13 cellular contexts compared by ENCODE assay signal in genomic region chr18:52348209-52348608, GRCh38. TPM values are rescaled to one million over a fixed set of nuclear protein-coding genes. Genes with fewer than 3 reads are reported as not detected.
DNase-seq lines count a peak whose midpoint lies in the region; ATAC-seq and TF ChIP-seq lines count a peak whose summit lies in the region.
"Had no signal": no experiment of that assay in that cellular context is flagged by ENCODE, and none has a peak within 500 bp of the region (broad histone marks: within the 10 kb centered on the region; RNA-seq: fewer than 3 reads in every experiment).

No MANE protein-coding gene starts in this region.

- H3K27me3 Mint-ChIP-seq in brain (peaks cover 7% of the 10 kb centered on the region), progenitor cell of endocrine pancreas (peaks cover 8% of the 10 kb centered on the region)
- H3K27me3 Mint-ChIP-seq in activated CD8-positive, alpha-beta memory T cell treated with anti-CD3 and anti-CD28 coated beads, Interleukin-2, amount 10 ng/mL, durations not matched to agents 7 days and 5 days: no peaks in the 10 kb centered on the region
- H3K27me3 Mint-ChIP-seq: activated CD4-positive, alpha-beta T cell treated with anti-CD3 and anti-CD28 coated beads, Interleukin-2, amount 10 ng/mL, durations not matched to agents 24 days and 14 days had no signal

- no peaks in the 10 kb centered on the region for H3K9me1 ChIP-seq in IMR-90 (ENCODE audit: insufficient read depth, low read length)

- no CpG with 5 or more reads among the region's 3 CpGs for WGBS in IMR-90 (ENCODE audit: extremely low coverage in 2 of 2, insufficient read length in 1 of 2), 2 experiments

- no peaks in the 10 kb centered on the region for H4K20me1 ChIP-seq in IMR-90 (ENCODE audit: insufficient read depth, low read length)

- H3K4me1 ChIP-seq in IMR-90 (ENCODE audit: control insufficient read depth, insufficient read depth, low read length): no peaks in the 10 kb centered on the region
- H3K4me1 ChIP-seq: right atrium auricular region had no signal

- H3K56ac ChIP-seq in IMR-90 (ENCODE audit: extremely low read depth, insufficient read depth, low read length): no peak overlapping the region

- H3K9me3 ChIP-seq in IMR-90 (ENCODE audit: control insufficient read depth, insufficient read depth, low read length) (no peaks in the 10 kb centered on the region), MG63 (no peaks in the 10 kb centered on the region)
- H3K9me3 ChIP-seq: right atrium auricular region had no signal

- no peaks in the 10 kb centered on the region for H3K36me3 ChIP-seq in IMR-90 (ENCODE audit: control insufficient read depth, insufficient read depth, low read length)
- no peaks in the 10 kb centered on the region for H3K36me3 ChIP-seq in MG63
- H3K36me3 ChIP-seq: right atrium auricular region had no signal

- H2BK15ac ChIP-seq in IMR-90 (ENCODE audit: low read depth, low read length): no peak overlapping the region

- dilution Hi-C loops in IMR-90 (cut with HindIII; ENCODE audit: low sequenced_read_pairs, unreplicated experiment): no loop called here

- H3K36me3 Mint-ChIP-seq in brain (peaks cover 9% of the 10 kb centered on the region), progenitor cell of endocrine pancreas (ENCODE audit: insufficient read depth) (no peaks in the 10 kb centered on the region)
- H3K36me3 Mint-ChIP-seq in activated CD8-positive, alpha-beta memory T cell treated with anti-CD3 and anti-CD28 coated beads, Interleukin-2, amount 10 ng/mL, durations not matched to agents 7 days and 5 days: no peaks in the 10 kb centered on the region
- H3K36me3 Mint-ChIP-seq: CD8-positive, alpha-beta T cell had no signal

- no peak overlapping the region for H2BK5ac ChIP-seq in IMR-90 (ENCODE audit: low read depth, low read length, poor library complexity, severe bottlenecking)

- H3K27ac Mint-ChIP-seq in brain: no peak overlapping the region
- no peak overlapping the region for H3K27ac Mint-ChIP-seq in progenitor cell of endocrine pancreas
- H3K27ac Mint-ChIP-seq in activated CD8-positive, alpha-beta memory T cell treated with anti-CD3 and anti-CD28 coated beads, Interleukin-2, amount 10 ng/mL, durations not matched to agents 7 days and 5 days: no peak overlapping the region
- H3K27ac Mint-ChIP-seq: activated CD4-positive, alpha-beta T cell treated with anti-CD3 and anti-CD28 coated beads, Interleukin-2, amount 10 ng/mL, durations not matched to agents 24 days and 14 days; CD8-positive, alpha-beta T cell had no signal

- no peak overlapping the region for H2AK5ac ChIP-seq in IMR-90 (ENCODE audit: low read depth, low read length)

- no peak overlapping the region for H4K5ac ChIP-seq in IMR-90 (ENCODE audit: low read depth, low read length)

- in situ Hi-C loops in IMR-90 (cut with MboI; ENCODE audit: low sequenced_read_pairs): no loop called here

- H3K4me3 ChIP-seq in IMR-90 (ENCODE audit: insufficient read depth, low read depth, low read length): no peak overlapping the region
- no peak overlapping the region for H3K4me3 ChIP-seq in MG63
- H3K4me3 ChIP-seq: right atrium auricular region had no signal

- no peak overlapping the region for H2BK20ac ChIP-seq in IMR-90 (ENCODE audit: low read depth, low read length)

- TF ChIP-seq RAD21 in IMR-90 (IDR thresholded peaks at IDR 0.05; ENCODE audit: low read length): no peak

- no peaks in the 10 kb centered on the region for H3K79me1 ChIP-seq in IMR-90 (ENCODE audit: low read depth in 1 of 2, low read length in 2 of 2)

- no TSS peak for BruUV-seq in IMR-90 (replicated peaks; lab: Mats Ljungman, UMichigan)

- H3K4ac ChIP-seq in IMR-90 (ENCODE audit: low read depth, low read length): no peak overlapping the region

- peak; percentile 23 for DNase-seq in activated CD4-positive, alpha-beta T cell treated with anti-CD3 and anti-CD28 coated beads for 48 hours
- no peak for DNase-seq in activated CD4-positive, alpha-beta T cell treated with anti-CD3 and anti-CD28 coated beads, Interleukin-2, amount 50 U/mL, for 4 hours
- DNase-seq in IMR-90 (no peak), progenitor cell of endocrine pancreas (ENCODE audit: low spot score, unreplicated experiment) (no peak), amygdala (lab: John Stamatoyannopoulos, UW) (no peak), MG63 (no peak)
- no peak for DNase-seq in activated CD8-positive, alpha-beta memory T cell treated with anti-CD3 and anti-CD28 coated beads, Interleukin-2, amount 10 ng/mL, durations not matched to agents 7 days and 5 days
- DNase-seq: activated CD4-positive, alpha-beta T cell treated with anti-CD3 and anti-CD28 coated beads, Interleukin-2, amount 10 ng/mL, durations not matched to agents 24 days and 14 days; CD8-positive, alpha-beta T cell; NCI-H524 treated with DMSO at 0.1 percent for 48 hours had no signal

- H4K91ac ChIP-seq in IMR-90 (ENCODE audit: insufficient read depth, low read depth, low read length): no peak overlapping the region

- H3K4me3 Mint-ChIP-seq in brain (no peak overlapping the region), progenitor cell of endocrine pancreas (ENCODE audit: low read depth) (no peak overlapping the region)
- no peak overlapping the region for H3K4me3 Mint-ChIP-seq in activated CD8-positive, alpha-beta memory T cell treated with anti-CD3 and anti-CD28 coated beads, Interleukin-2, amount 10 ng/mL, durations not matched to agents 7 days and 5 days
- H3K4me3 Mint-ChIP-seq: activated CD4-positive, alpha-beta T cell treated with anti-CD3 and anti-CD28 coated beads, Interleukin-2, amount 10 ng/mL, durations not matched to agents 24 days and 14 days; CD8-positive, alpha-beta T cell had no signal

- TF ChIP-seq CTCF in IMR-90 (conservative IDR thresholded peaks at IDR 0.05; ENCODE audit: low read depth, low read length) (no peak; the same call in 1 of the 2 replicates), brain (conservative IDR thresholded peaks at IDR 0.05) (peak; percentile 17 to 46), progenitor cell of endocrine pancreas (IDR thresholded peaks at IDR 0.05; ENCODE audit: unreplicated experiment) (peak; percentile 51)

- H3K27me3 ChIP-seq in IMR-90 (ENCODE audit: control insufficient read depth, insufficient read depth, low read length) (no peaks in the 10 kb centered on the region), MG63 (no peaks in the 10 kb centered on the region; the same call in 1 of the 2 replicates)
- H3K27me3 ChIP-seq: right atrium auricular region had no signal

- no peak overlapping the region for H3K14ac ChIP-seq in IMR-90 (replicated peaks; ENCODE audit: low read depth, low read length)

- H3K23ac ChIP-seq in IMR-90 (ENCODE audit: low read depth, low read length): no peak overlapping the region

- no peak overlapping the region for H2BK120ac ChIP-seq in IMR-90 (ENCODE audit: low read depth, low read length)

- H3K9me3 Mint-ChIP-seq in brain: no peaks in the 10 kb centered on the region
- peaks cover 5% of the 10 kb centered on the region for H3K9me3 Mint-ChIP-seq in progenitor cell of endocrine pancreas (ENCODE audit: low read depth)
- no peaks in the 10 kb centered on the region for H3K9me3 Mint-ChIP-seq in activated CD8-positive, alpha-beta memory T cell treated with anti-CD3 and anti-CD28 coated beads, Interleukin-2, amount 10 ng/mL, durations not matched to agents 7 days and 5 days (ENCODE audit: low read depth)
- H3K9me3 Mint-ChIP-seq: activated CD4-positive, alpha-beta T cell treated with anti-CD3 and anti-CD28 coated beads, Interleukin-2, amount 10 ng/mL, durations not matched to agents 24 days and 14 days had no signal

- no peak overlapping the region for H2AFZ ChIP-seq in IMR-90 (replicated peaks; ENCODE audit: low read length, poor library complexity)

- intact Hi-C loops in IMR-90 (cut with micrococcal nuclease): no loop called here

- H2AK9ac ChIP-seq in IMR-90 (replicated peaks; ENCODE audit: low read depth, low read length, poor library complexity): no peak overlapping the region

- CTCF ChIA-PET in IMR-90 (lab: Yijun Ruan, JAX): no interaction called here
- CTCF ChIA-PET in activated CD8-positive, alpha-beta memory T cell treated with anti-CD3 and anti-CD28 coated beads, Interleukin-2, amount 10 ng/mL, durations not matched to agents 7 days and 5 days (lab: Charles Lee): no interaction called here

- no peak overlapping the region for H3K18ac ChIP-seq in IMR-90 (ENCODE audit: low read depth, low read length)

- TF ChIP-seq POLR2A in IMR-90 (IDR thresholded peaks at IDR 0.05; ENCODE audit: low read depth, low read length): no peak

- ATAC-seq in IMR-90 (ENCODE audit: low read depth): no peak
- ATAC-seq in activated CD8-positive, alpha-beta memory T cell treated with anti-CD3 and anti-CD28 coated beads, Interleukin-2, amount 10 ng/mL, durations not matched to agents 7 days and 5 days: no peak
- ATAC-seq: CD8-positive, alpha-beta T cell had no signal

- POLR2A ChIA-PET in IMR-90 (lab: Charles Lee; ENCODE audit: unreplicated experiment): no interaction called here

- no peak overlapping the region for H4K8ac ChIP-seq in IMR-90 (ENCODE audit: low read depth in 2 of 2, low read length in 2 of 2)

- H3K4me2 ChIP-seq in IMR-90 (ENCODE audit: low read depth, low read length): no peak overlapping the region

- H3K4me1 Mint-ChIP-seq in brain: peaks cover 25% of the 10 kb centered on the region
- H3K4me1 Mint-ChIP-seq in progenitor cell of endocrine pancreas (ENCODE audit: low read depth): peaks cover 25% of the 10 kb centered on the region
- no peaks in the 10 kb centered on the region for H3K4me1 Mint-ChIP-seq in activated CD8-positive, alpha-beta memory T cell treated with anti-CD3 and anti-CD28 coated beads, Interleukin-2, amount 10 ng/mL, durations not matched to agents 7 days and 5 days
- H3K4me1 Mint-ChIP-seq: activated CD4-positive, alpha-beta T cell treated with anti-CD3 and anti-CD28 coated beads, Interleukin-2, amount 10 ng/mL, durations not matched to agents 24 days and 14 days had no signal

- H3K9ac ChIP-seq in IMR-90 (ENCODE audit: low read depth, low read length): no peak overlapping the region

- H3K27ac ChIP-seq in IMR-90 (ENCODE audit: insufficient read depth, low read length): no peak overlapping the region
- H3K27ac ChIP-seq: right atrium auricular region had no signal

TF ChIP-seq in IMR-90, 13 proteins besides CTCF, POLR2A, EP300 and RAD21:
- TF ChIP-seq MAZ (IDR thresholded peaks at IDR 0.05; ENCODE audit: borderline replicate concordance, low read depth, low read length) (no peak), RCOR1 (IDR thresholded peaks at IDR 0.05; ENCODE audit: insufficient replicate concordance, low read length) (no peak), MAFK (IDR thresholded peaks at IDR 0.05; ENCODE audit: low read depth, low read length) (peak; percentile 46), NFE2L2 (IDR thresholded peaks at IDR 0.05; ENCODE audit: low read depth, low read length) (peak; percentile 75)

RNA-seq across cellular contexts. Expression of gene DCC, which starts 8.2 kb away (rescaled TPM):
- 0.54 and 0.83 TPM in 2 replicates for total RNA-seq in IMR-90 (2012; rRNA removed)
- polyA plus RNA-seq in IMR-90 (2012; rRNA removed): 0.31 and 0.67 TPM in 2 replicates
- 0.09 and 0.12 TPM in 2 replicates for polyA plus RNA-seq in IMR-90 (2012; cell fraction: cytosol; rRNA removed)
- polyA plus RNA-seq in IMR-90 (2012; cell fraction: nucleus; rRNA removed; ENCODE audit: low replicate concordance): 0.07 and 0.14 TPM in 2 replicates
- polyA plus RNA-seq in brain (ENCODE audit: insufficient read depth, low read depth, low replicate concordance): 0.36 TPM
- total RNA-seq in progenitor cell of endocrine pancreas: 8.4 and 10.1 TPM in 2 replicates
- total RNA-seq in MG63 (2014; rRNA removed; shearing (Covaris generic); ENCODE audit: low replicate concordance): not detected in 2 replicates
- total RNA-seq in activated CD8-positive, alpha-beta memory T cell treated with anti-CD3 and anti-CD28 coated beads, Interleukin-2, amount 10 ng/mL, durations not matched to agents 7 days and 5 days: not detected
- total RNA-seq: activated CD4-positive, alpha-beta T cell treated with anti-CD3 and anti-CD28 coated beads, Interleukin-2, amount 10 ng/mL, durations not matched to agents 24 days and 14 days; cardiac septum; CD8-positive, alpha-beta T cell; right atrium auricular region had no signal
